Comparison of ENCODE assay signal across 19 cellular contexts in the genomic region with DNA sequence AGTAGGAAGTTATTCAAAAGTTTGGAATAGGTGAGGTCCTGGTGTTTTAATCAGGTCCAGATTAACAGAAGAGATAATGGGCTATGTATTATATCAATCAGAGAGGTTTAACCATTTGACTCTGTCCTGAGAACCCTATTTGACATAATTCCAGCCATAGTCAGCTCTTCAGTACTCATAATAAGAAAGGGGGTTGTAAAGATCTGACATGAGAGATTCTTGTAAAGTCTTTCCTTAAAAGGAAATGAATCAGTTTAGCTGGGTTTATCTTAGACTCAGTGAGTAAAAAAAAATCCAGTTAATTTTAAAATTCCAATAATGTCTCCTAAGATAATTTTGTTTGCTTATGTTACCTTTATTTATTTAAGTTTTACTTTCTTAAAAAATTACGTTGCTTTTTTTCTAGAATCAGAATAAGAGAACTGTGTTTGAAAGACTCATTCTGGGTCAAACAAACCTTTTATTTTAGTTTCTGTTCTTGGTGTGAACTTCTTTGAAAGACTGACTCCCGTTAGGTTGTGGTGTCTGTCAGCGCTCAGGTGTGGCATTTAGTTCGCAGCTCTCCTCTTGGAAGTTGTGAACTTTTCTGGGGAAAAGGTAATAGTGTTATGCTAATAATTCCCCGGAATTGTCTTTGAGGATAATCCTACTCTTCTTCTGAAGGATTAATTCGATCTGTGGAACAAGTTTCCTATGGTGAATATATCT. TPM values are rescaled to one million over a fixed set of nuclear protein-coding genes. Genes with fewer than 3 reads are reported as not detected.
DNase-seq lines count a peak whose midpoint lies in the region; ATAC-seq, FAIRE-seq and TF ChIP-seq lines count a peak whose summit lies in the region.
"Had no signal": no experiment of that assay in that cellular context is flagged by ENCODE, and none has a peak within 500 bp of the region (broad histone marks: within the 10 kb centered on the region; RNA-seq: fewer than 3 reads in every experiment).

No MANE protein-coding gene starts in this region.

- no peaks in the 10 kb centered on the region for H3K27me3 ChIP-seq in CD4-positive, CD25-positive, alpha-beta regulatory T cell (ENCODE audit: control insufficient read depth, insufficient read depth, low read length)
- no peaks in the 10 kb centered on the region for H3K27me3 ChIP-seq in astrocyte (ENCODE audit: insufficient read depth, low read length)
- H3K27me3 ChIP-seq: body of pancreas, esophagus muscularis mucosa, hepatocyte had no signal

- no peaks in the 10 kb centered on the region for H3K9me3 ChIP-seq in CD4-positive, CD25-positive, alpha-beta regulatory T cell (ENCODE audit: control insufficient read depth in 2 of 2, low read length in 2 of 2)
- no peaks in the 10 kb centered on the region for H3K9me3 ChIP-seq in astrocyte (ENCODE audit: insufficient read depth, low read depth, low read length)
- H3K9me3 ChIP-seq: body of pancreas, esophagus muscularis mucosa had no signal

- peak overlapping the region in 3 of 4 donors; percentile 0 to 31 (median 5) for H3K4me3 Mint-ChIP-seq in CD4-positive, CD25-positive, alpha-beta regulatory T cell
- no peak overlapping the region for H3K4me3 Mint-ChIP-seq in astrocyte (ENCODE audit: unreplicated experiment)
- H3K4me3 Mint-ChIP-seq: dendritic cell treated with granulocyte-macrophage colony-stimulating factor and Interleukin-4, amounts not matched to agents 40 ng/mL and 50 ng/mL, for 4 days; stimulated activated naive B cell treated with anti-CD40 and anti-IgM and Interleukin-4, amounts not matched to agents 10 μg/mL and 1 μg/mL and 100 μg/mL, for 72 hours had no signal

- H3K36me3 ChIP-seq in CD4-positive, CD25-positive, alpha-beta regulatory T cell (ENCODE audit: control insufficient read depth, insufficient read depth, low read length), result peaks cover 2% of the 10 kb centered on the region
- peaks cover 6% of the 10 kb centered on the region for H3K36me3 ChIP-seq in astrocyte (ENCODE audit: insufficient read depth, low read length)

- no peaks in the 10 kb centered on the region for H4K20me1 ChIP-seq in astrocyte (ENCODE audit: insufficient read depth, low read length)

- H2AFZ ChIP-seq in astrocyte (ENCODE audit: low read depth, low read length), result no peak overlapping the region
- H2AFZ ChIP-seq: hepatocyte had no signal

- no peak for ATAC-seq in CD4-positive, CD25-positive, alpha-beta regulatory T cell (ENCODE audit: low read depth in 2 of 2)
- ATAC-seq in GM18867 (IDR thresholded peaks at IDR 0.05; ENCODE audit: unreplicated experiment) (peak; percentile 39), HG03432 (IDR thresholded peaks at IDR 0.05; ENCODE audit: unreplicated experiment) (peak; percentile 39), HG03457 (IDR thresholded peaks at IDR 0.05; ENCODE audit: unreplicated experiment) (no peak), GM21786 (IDR thresholded peaks at IDR 0.05; ENCODE audit: unreplicated experiment) (no peak)
- ATAC-seq: body of pancreas, Panc1 had no signal

- H3K4me3 ChIP-seq in CD4-positive, CD25-positive, alpha-beta regulatory T cell (ENCODE audit: low read depth, low read length), result peak overlapping the region; percentile 44
- H3K4me3 ChIP-seq in astrocyte (ENCODE audit: insufficient read depth, low read depth, low read length), result no peak overlapping the region
- H3K4me3 ChIP-seq: body of pancreas, esophagus muscularis mucosa, hepatocyte, smooth muscle cell had no signal

- no peaks in the 10 kb centered on the region for H3K79me2 ChIP-seq in astrocyte (ENCODE audit: insufficient read depth, low read length)
- H3K79me2 ChIP-seq: hepatocyte had no signal

- no peak for FAIRE-seq in astrocyte (lab: Jason Lieb, UNC)
- FAIRE-seq: H1 had no signal

- no peaks in the 10 kb centered on the region for H3K9me3 Mint-ChIP-seq in CD4-positive, CD25-positive, alpha-beta regulatory T cell
- H3K9me3 Mint-ChIP-seq in astrocyte (ENCODE audit: unreplicated experiment), result no peaks in the 10 kb centered on the region
- H3K9me3 Mint-ChIP-seq: dendritic cell treated with granulocyte-macrophage colony-stimulating factor and Interleukin-4, amounts not matched to agents 40 ng/mL and 50 ng/mL, for 4 days; stimulated activated naive B cell treated with anti-CD40 and anti-IgM and Interleukin-4, amounts not matched to agents 10 μg/mL and 1 μg/mL and 100 μg/mL, for 72 hours had no signal

- no peaks in the 10 kb centered on the region for H3K27me3 Mint-ChIP-seq in CD4-positive, CD25-positive, alpha-beta regulatory T cell
- H3K27me3 Mint-ChIP-seq in astrocyte (ENCODE audit: low read depth, unreplicated experiment), result no peaks in the 10 kb centered on the region
- H3K27me3 Mint-ChIP-seq: dendritic cell treated with granulocyte-macrophage colony-stimulating factor and Interleukin-4, amounts not matched to agents 40 ng/mL and 50 ng/mL, for 4 days; stimulated activated naive B cell treated with anti-CD40 and anti-IgM and Interleukin-4, amounts not matched to agents 10 μg/mL and 1 μg/mL and 100 μg/mL, for 72 hours had no signal

- H3K27ac ChIP-seq in CD4-positive, CD25-positive, alpha-beta regulatory T cell (ENCODE audit: insufficient read depth, low read length, poor library complexity, severe bottlenecking), result no peak overlapping the region
- no peak overlapping the region for H3K27ac ChIP-seq in astrocyte (ENCODE audit: low read depth, low read length)
- H3K27ac ChIP-seq: body of pancreas, esophagus muscularis mucosa, hepatocyte, VCaP had no signal

- H3K4me1 Mint-ChIP-seq in CD4-positive, CD25-positive, alpha-beta regulatory T cell, result peaks cover 9 to 26% (median 16%) of the 10 kb centered on the region in 4 donors
- H3K4me1 Mint-ChIP-seq in astrocyte (ENCODE audit: low read depth, unreplicated experiment), result peaks cover 9% of the 10 kb centered on the region

- TF ChIP-seq CTCF in astrocyte (IDR thresholded peaks at IDR 0.05; ENCODE audit: insufficient read depth, low read depth, low read length), result no peak

- peaks cover 34% of the 10 kb centered on the region for H3K36me3 Mint-ChIP-seq in CD4-positive, CD25-positive, alpha-beta regulatory T cell
- no peaks in the 10 kb centered on the region for H3K36me3 Mint-ChIP-seq in astrocyte (ENCODE audit: low read depth, unreplicated experiment)

- no peak overlapping the region for H3K9ac ChIP-seq in astrocyte (ENCODE audit: low read length)

- H3K27ac Mint-ChIP-seq in CD4-positive, CD25-positive, alpha-beta regulatory T cell, result peak overlapping the region; percentile 48 to 72 (median 50)
- H3K27ac Mint-ChIP-seq in astrocyte (ENCODE audit: unreplicated experiment), result peak overlapping the region; percentile 67
- H3K27ac Mint-ChIP-seq: dendritic cell treated with granulocyte-macrophage colony-stimulating factor and Interleukin-4, amounts not matched to agents 40 ng/mL and 50 ng/mL, for 4 days; stimulated activated naive B cell treated with anti-CD40 and anti-IgM and Interleukin-4, amounts not matched to agents 10 μg/mL and 1 μg/mL and 100 μg/mL, for 72 hours had no signal

- H3K4me2 ChIP-seq in astrocyte (ENCODE audit: low read length), result no peak overlapping the region
- H3K4me2 ChIP-seq: hepatocyte, smooth muscle cell had no signal

- DNase-seq in CD4-positive, CD25-positive, alpha-beta regulatory T cell, result peak in 1 of 3 donors; percentile 17
- DNase-seq in astrocyte (ENCODE audit: low read depth) (no peak), RKO (ENCODE audit: low spot score) (no peak), NCI-H146 (lab: John Stamatoyannopoulos, UW) (no peak)
- DNase-seq: body of pancreas; DMS 273 treated with DMSO at 0.1 percent for 48 hours; NCI-H2029 treated with DMSO at 0.1 percent for 48 hours; stimulated activated naive B cell treated with anti-CD40 and anti-IgM and Interleukin-4, amounts not matched to agents 10 μg/mL and 1 μg/mL and 100 μg/mL, for 72 hours had no signal

- H3K4me1 ChIP-seq in CD4-positive, CD25-positive, alpha-beta regulatory T cell (ENCODE audit: control insufficient read depth, insufficient read depth, low read length, poor library complexity, severe bottlenecking), result no peaks in the 10 kb centered on the region
- H3K4me1 ChIP-seq in astrocyte (ENCODE audit: insufficient read depth, low read length), result no peaks in the 10 kb centered on the region

RNA-seq across cellular contexts. Expression of a gene that starts 20.5 kb away (rescaled TPM):
- total RNA-seq in CD4-positive, CD25-positive, alpha-beta regulatory T cell, result 34.7 TPM
- 10 to 100 TPM; 58.7 to 88.2 (median 74.2) TPM for polyA plus RNA-seq in CD4-positive, CD25-positive, alpha-beta regulatory T cell
- total RNA-seq in astrocyte, result 71.2 and 72.4 TPM in 2 replicates

RNA-seq across cellular contexts. Expression of a gene that starts 54.6 kb away (rescaled TPM):
- total RNA-seq in CD4-positive, CD25-positive, alpha-beta regulatory T cell, result 0.69 TPM
- under 1 TPM in 1 of 4 donors, not detected in 3; 0.12 TPM for polyA plus RNA-seq in CD4-positive, CD25-positive, alpha-beta regulatory T cell
- total RNA-seq in astrocyte, result 3.1 and 3.3 TPM in 2 replicates

Comparison
In these comparisons a context has a peak if more than half of its experiments do, and no peak if none do; other contexts are left out.
1. ATAC-seq: peak in GM18867 (single experiment) and HG03432 (single experiment); none in CD4-positive, CD25-positive, alpha-beta regulatory T cell (0 of 2), HG03457 (single experiment) and GM21786 (single experiment).